In genomic region chr1:207421078-207421477, GRCh38 we compare ENCODE assay signal across 42 cellular contexts. TPM values are rescaled to one million over a fixed set of nuclear protein-coding genes. Genes with fewer than 3 reads are reported as not detected.
"Had no signal": no experiment of that assay in that cellular context is flagged by ENCODE, and none has a peak within 500 bp of the region (broad histone marks: within the 10 kb centered on the region; RNA-seq: fewer than 3 reads in every experiment).

No MANE protein-coding gene starts in this region.

- H3K27me3 Mint-ChIP-seq: activated naive CD4-positive, alpha-beta T cell treated with anti-CD3 and anti-CD28 coated beads, Interleukin-2, amount 50 U/mL, for 24 hours; activated naive CD8-positive, alpha-beta T cell; activated naive CD8-positive, alpha-beta T cell treated with anti-CD3 and anti-CD28 coated beads for 36 hours; activated T-cell treated with anti-CD3 and anti-CD28 coated beads, Interleukin-2, amount 50 U/mL, for 24 hours had no signal

- DNase-seq: activated effector memory CD4-positive, alpha-beta T cell treated with anti-CD3 and anti-CD28 coated beads, Interleukin-2, amount 50 U/mL, for 16 hours; activated effector memory CD4-positive, alpha-beta T cell treated with Interleukin-2 at 50 U/mL for 16 hours; activated gamma-delta T cell; activated gamma-delta T cell treated with Interleukin-2 at 50 U/mL for 16 hours; activated naive CD4-positive, alpha-beta T cell; activated naive CD4-positive, alpha-beta T cell treated with anti-CD3 and anti-CD28 coated beads for 36 hours; activated naive CD4-positive, alpha-beta T cell treated with anti-CD3 and anti-CD28 coated beads, Interleukin-2, amount 10 ng/mL, durations not matched to agents 7 days and 5 days; activated naive CD4-positive, alpha-beta T cell treated with anti-CD3 and anti-CD28 coated beads, Interleukin-2, amount 50 U/mL, for 16 hours; activated naive CD4-positive, alpha-beta T cell treated with Interleukin-2 at 50 U/mL for 16 hours; activated naive CD8-positive, alpha-beta T cell treated with anti-CD3 and anti-CD28 coated beads for 36 hours; activated naive CD8-positive, alpha-beta T cell treated with anti-CD3 and anti-CD28 coated beads, Interleukin-2, amount 10 ng/mL, durations not matched to agents 7 days and 5 days; activated naive CD8-positive, alpha-beta T cell treated with anti-CD3 and anti-CD28 coated beads, Interleukin-2, amount 50 U/mL, for 24 hours; activated T-cell treated with anti-CD3 and anti-CD28 coated beads, Interleukin-2, amount 50 U/mL, for 1 hour; activated T-cell treated with anti-CD3 and anti-CD28 coated beads, Interleukin-2, amount 50 U/mL, for 24 hours; activated T-cell treated with anti-CD3 and anti-CD28 coated beads, Interleukin-2, amount 50 U/mL, for 4 hours; activated T-cell treated with anti-CD3 and anti-CD28 coated beads, Interleukin-2, amount 50 U/mL, for 48 hours; activated T-cell treated with anti-CD3 and anti-CD28 coated beads, Interleukin-2, amount 50 U/mL, for 72 hours; adrenal gland; amniotic stem cell; amygdala; anterior cingulate cortex; aorta; body of pancreas; brain microvascular endothelial cell; caudate nucleus; central memory CD4-positive, alpha-beta T cell; cerebellar nuclear complex had no signal

- H3K27me3 ChIP-seq: adrenal gland, ascending aorta, body of pancreas had no signal

- H3K4me3 ChIP-seq: adrenal gland, ascending aorta, body of pancreas, breast epithelium, cardiac muscle cell had no signal

- ATAC-seq: activated naive CD4-positive, alpha-beta T cell treated with anti-CD3 and anti-CD28 coated beads, Interleukin-2, amount 50 U/mL, for 72 hours; activated naive CD8-positive, alpha-beta T cell treated with anti-CD3 and anti-CD28 coated beads, Interleukin-2, amount 50 U/mL, for 24 hours; activated T-cell treated with anti-CD3 and anti-CD28 coated beads, Interleukin-2, amount 50 U/mL, for 4 hours; activated T-cell treated with anti-CD3 and anti-CD28 coated beads, Interleukin-2, amount 50 U/mL, for 72 hours; activated T-helper 17 cell treated with anti-CD3 and anti-CD28 coated beads, Interleukin-2, amount 50 U/mL, for 72 hours; body of pancreas had no signal

- H3K36me3 ChIP-seq: adrenal gland, ascending aorta, brain microvascular endothelial cell, breast epithelium, cardiac muscle cell had no signal

- H3K4me3 Mint-ChIP-seq: activated naive CD4-positive, alpha-beta T cell treated with anti-CD3 and anti-CD28 coated beads for 36 hours; activated naive CD4-positive, alpha-beta T cell treated with anti-CD3 and anti-CD28 coated beads, Interleukin-2, amount 10 ng/mL, durations not matched to agents 7 days and 5 days; activated naive CD4-positive, alpha-beta T cell treated with anti-CD3 and anti-CD28 coated beads, Interleukin-2, amount 50 U/mL, for 24 hours; activated naive CD8-positive, alpha-beta T cell; activated naive CD8-positive, alpha-beta T cell treated with anti-CD3 and anti-CD28 coated beads for 36 hours; activated naive CD8-positive, alpha-beta T cell treated with anti-CD3 and anti-CD28 coated beads, Interleukin-2, amount 10 ng/mL, durations not matched to agents 7 days and 5 days; activated naive CD8-positive, alpha-beta T cell treated with anti-CD3 and anti-CD28 coated beads, Interleukin-2, amount 50 U/mL, for 24 hours; activated T-cell treated with anti-CD3 and anti-CD28 coated beads, Interleukin-2, amount 50 U/mL, for 24 hours; activated T-cell treated with anti-CD3 and anti-CD28 coated beads, Interleukin-2, amount 50 U/mL, for 4 hours; activated T-cell treated with anti-CD3 and anti-CD28 coated beads, Interleukin-2, amount 50 U/mL, for 72 hours; activated T-helper 1 cell treated with anti-CD3 and anti-CD28 coated beads, Interleukin-12 subunit alpha, Interleukin-12 subunit beta, Interleukin-2, Interleukin-4 antibody, amounts not matched to agents 30 ng/mL and 10 ng/mL and 1 ng/mL, durations not matched to agents 14 hours and 24 hours and 36 hours; activated T-helper 17 cell treated with anti-CD3 and anti-CD28 coated beads, Interleukin-2, amount 50 U/mL, for 72 hours; brain; central memory CD8-positive, alpha-beta T cell had no signal

- FAIRE-seq: astrocyte, bronchial epithelial cell had no signal

- H3K36me3 Mint-ChIP-seq: activated naive CD4-positive, alpha-beta T cell treated with anti-CD3 and anti-CD28 coated beads, Interleukin-2, amount 10 ng/mL, durations not matched to agents 7 days and 5 days; activated naive CD8-positive, alpha-beta T cell treated with anti-CD3 and anti-CD28 coated beads for 36 hours; brain had no signal

- H3K27ac ChIP-seq: adrenal gland, ascending aorta, body of pancreas, brain microvascular endothelial cell, breast epithelium, cardiac muscle cell had no signal

- H3K4me1 ChIP-seq: adrenal gland, ascending aorta, body of pancreas, breast epithelium had no signal

- H3K9me3 ChIP-seq: body of pancreas had no signal

- H3K4me1 Mint-ChIP-seq: activated naive CD4-positive, alpha-beta T cell treated with anti-CD3 and anti-CD28 coated beads, Interleukin-2, amount 10 ng/mL, durations not matched to agents 7 days and 5 days; activated naive CD4-positive, alpha-beta T cell treated with anti-CD3 and anti-CD28 coated beads, Interleukin-2, amount 50 U/mL, for 24 hours; activated naive CD8-positive, alpha-beta T cell treated with anti-CD3 and anti-CD28 coated beads for 36 hours; activated naive CD8-positive, alpha-beta T cell treated with anti-CD3 and anti-CD28 coated beads, Interleukin-2, amount 10 ng/mL, durations not matched to agents 7 days and 5 days; activated T-helper 17 cell treated with anti-CD3 and anti-CD28 coated beads, Interleukin-2, amount 50 U/mL, for 72 hours; brain; central memory CD8-positive, alpha-beta T cell had no signal

- H3K27ac Mint-ChIP-seq: activated naive CD4-positive, alpha-beta T cell treated with anti-CD3 and anti-CD28 coated beads for 36 hours; activated naive CD4-positive, alpha-beta T cell treated with anti-CD3 and anti-CD28 coated beads, Interleukin-2, amount 10 ng/mL, durations not matched to agents 7 days and 5 days; activated naive CD4-positive, alpha-beta T cell treated with anti-CD3 and anti-CD28 coated beads, Interleukin-2, amount 50 U/mL, for 24 hours; activated naive CD4-positive, alpha-beta T cell treated with anti-CD3 and anti-CD28 coated beads, Interleukin-2, amount 50 U/mL, for 72 hours; activated naive CD8-positive, alpha-beta T cell; activated naive CD8-positive, alpha-beta T cell treated with anti-CD3 and anti-CD28 coated beads for 36 hours; activated naive CD8-positive, alpha-beta T cell treated with anti-CD3 and anti-CD28 coated beads, Interleukin-2, amount 10 ng/mL, durations not matched to agents 7 days and 5 days; activated naive CD8-positive, alpha-beta T cell treated with anti-CD3 and anti-CD28 coated beads, Interleukin-2, amount 50 U/mL, for 24 hours; activated T-cell treated with anti-CD3 and anti-CD28 coated beads, Interleukin-2, amount 50 U/mL, for 24 hours; activated T-cell treated with anti-CD3 and anti-CD28 coated beads, Interleukin-2, amount 50 U/mL, for 72 hours; activated T-helper 1 cell treated with anti-CD3 and anti-CD28 coated beads, Interleukin-12 subunit alpha, Interleukin-12 subunit beta, Interleukin-2, Interleukin-4 antibody, amounts not matched to agents 30 ng/mL and 10 ng/mL and 1 ng/mL, durations not matched to agents 14 hours and 24 hours and 36 hours; activated T-helper 17 cell treated with anti-CD3 and anti-CD28 coated beads, Interleukin-2, amount 50 U/mL, for 72 hours; activated T-helper 2 cell treated with anti-CD3 and anti-CD28 coated beads, Interferon-gamma antibody, Interleukin-2, Interleukin-4, amounts not matched to agents 10 μg/mL and 5 μg/mL and 100 μg/mL, durations not matched to agents 14 hours and 24 hours and 36 hours; brain had no signal

RNA-seq across cellular contexts. Expression of gene CR2, which starts 33.0 kb away (rescaled TPM):
- total RNA-seq: activated T-helper 1 cell treated with anti-CD3 and anti-CD28 coated beads, Interleukin-12 subunit alpha, Interleukin-12 subunit beta, Interleukin-2, Interleukin-4 antibody, amounts not matched to agents 30 ng/mL and 10 ng/mL and 1 ng/mL, durations not matched to agents 14 hours and 24 hours and 36 hours; activated T-helper 2 cell treated with anti-CD3 and anti-CD28 coated beads, Interferon-gamma antibody, Interleukin-2, Interleukin-4, amounts not matched to agents 10 μg/mL and 5 μg/mL and 100 μg/mL, durations not matched to agents 14 hours and 24 hours and 36 hours; ascending aorta; body of pancreas; bronchial epithelial cell; cardiac muscle cell; cardiac septum; cerebellum had no signal
- polyA plus RNA-seq: cardiac muscle cell had no signal
